26 cellular contexts compared by ENCODE assay signal in genomic region chr11:77370217-77370616, GRCh38.
DNase-seq lines count a peak whose midpoint lies in the region; TF ChIP-seq lines count a peak whose summit lies in the region.
"Had no signal": no experiment of that assay in that cellular context is flagged by ENCODE, and none has a peak within 500 bp of the region (broad histone marks: within the 10 kb centered on the region; RNA-seq: fewer than 3 reads in every experiment).

No MANE protein-coding gene starts in this region.

- no peaks in the 10 kb centered on the region for H3K36me3 Mint-ChIP-seq in endothelial cell (ENCODE audit: low read depth, unreplicated experiment)

- no peak overlapping the region for H3K4me3 ChIP-seq in AG04450 (ENCODE audit: low read depth, low read length)
- no peak overlapping the region for H3K4me3 ChIP-seq in epithelial cell of proximal tubule (ENCODE audit: low read depth, low read length)
- no peak overlapping the region for H3K4me3 ChIP-seq in Karpas-422 (ENCODE audit: low read length)
- H3K4me3 ChIP-seq: cardiac muscle cell, heart right ventricle, left lung, pancreas had no signal

- no peak overlapping the region for H3K9ac ChIP-seq in Karpas-422 (ENCODE audit: low read length)

- no peak overlapping the region for H3K4me3 Mint-ChIP-seq in endothelial cell (ENCODE audit: unreplicated experiment)
- H3K4me3 Mint-ChIP-seq: activated CD8-positive, alpha-beta T cell treated with anti-CD3 and anti-CD28 coated beads, Interleukin-2, amount 10 ng/mL, durations not matched to agents 7 days and 5 days; activated naive CD4-positive, alpha-beta T cell treated with anti-CD3 and anti-CD28 coated beads for 36 hours; activated T-cell treated with anti-CD3 and anti-CD28 coated beads, Interleukin-2, amount 50 U/mL, for 24 hours; dendritic cell treated with granulocyte-macrophage colony-stimulating factor and Interleukin-4, amounts not matched to agents 40 ng/mL and 50 ng/mL, for 4 days; mesothelial cell of epicardium; nephron had no signal

- no peaks in the 10 kb centered on the region for H3K36me3 ChIP-seq in Karpas-422 (ENCODE audit: insufficient read depth, low read length)
- H3K36me3 ChIP-seq: cardiac muscle cell, pancreas had no signal

- DNase-seq in AG04450 (ENCODE audit: low read depth, low spot score) (no peak), NCI-H69 (lab: John Stamatoyannopoulos, UW) (peak; percentile 28), epithelial cell of proximal tubule (ENCODE audit: low read depth) (no peak), Karpas-422 (no peak), AML-193 (lab: John Stamatoyannopoulos, UW) (no peak), endothelial cell (ENCODE audit: low spot score) (no peak)
- no peak for DNase-seq in stimulated activated CD4-positive, alpha-beta T cell treated with anti-CD3 and anti-CD28 coated beads, Interleukin-4, amount 100 ng/mL, for 1 hour
- DNase-seq: ACHN; activated CD4-positive, alpha-beta T cell treated with anti-CD3 and anti-CD28 coated beads for 1 hour; activated CD8-positive, alpha-beta T cell treated with anti-CD3 and anti-CD28 coated beads, Interleukin-2, amount 10 ng/mL, durations not matched to agents 7 days and 5 days; activated naive CD4-positive, alpha-beta T cell treated with anti-CD3 and anti-CD28 coated beads for 36 hours; activated T-cell treated with anti-CD3 and anti-CD28 coated beads, Interleukin-2, amount 50 U/mL, for 24 hours; amygdala; heart right ventricle; left lung; NCI-H1092 treated with DMSO at 0.1 percent for 48 hours; NCI-H1930; pancreas; stimulated activated CD4-positive, alpha-beta T cell treated with anti-CD3 and anti-CD28 coated beads, Interleukin-15, amount 100 ng/mL, for 24 hours; stimulated activated CD8-positive, alpha-beta memory T cell treated with anti-CD3 and anti-CD28 coated beads, Interleukin-4, amount 100 ng/mL, for 48 hours; trophoblast cell had no signal

- POLR2A ChIA-PET in AG04450 (lab: Yijun Ruan, JAX) = no interaction called here

- no peaks in the 10 kb centered on the region for H3K27me3 Mint-ChIP-seq in endothelial cell (ENCODE audit: unreplicated experiment)
- H3K27me3 Mint-ChIP-seq: activated T-cell treated with anti-CD3 and anti-CD28 coated beads, Interleukin-2, amount 50 U/mL, for 24 hours; dendritic cell treated with granulocyte-macrophage colony-stimulating factor and Interleukin-4, amounts not matched to agents 40 ng/mL and 50 ng/mL, for 4 days had no signal

- H3K9me3 Mint-ChIP-seq in endothelial cell (ENCODE audit: unreplicated experiment) = no peaks in the 10 kb centered on the region
- H3K9me3 Mint-ChIP-seq: activated T-cell treated with anti-CD3 and anti-CD28 coated beads, Interleukin-2, amount 50 U/mL, for 24 hours; dendritic cell treated with granulocyte-macrophage colony-stimulating factor and Interleukin-4, amounts not matched to agents 40 ng/mL and 50 ng/mL, for 4 days had no signal

- peaks cover 5% of the 10 kb centered on the region for H3K4me1 Mint-ChIP-seq in endothelial cell (ENCODE audit: unreplicated experiment)
- H3K4me1 Mint-ChIP-seq: nephron had no signal

- no peaks in the 10 kb centered on the region for H4K20me1 ChIP-seq in Karpas-422 (ENCODE audit: insufficient read depth, low read depth, low read length)

- H3K27ac ChIP-seq in AG04450 (ENCODE audit: low read depth, low read length) = no peak overlapping the region
- no peak overlapping the region for H3K27ac ChIP-seq in Karpas-422 (ENCODE audit: low read length)
- H3K27ac ChIP-seq: cardiac muscle cell, heart right ventricle, left lung, pancreas had no signal

- H3K9me2 ChIP-seq in Karpas-422 (replicated peaks; ENCODE audit: insufficient read depth, low read length) = no peaks in the 10 kb centered on the region

- no peaks in the 10 kb centered on the region for H3K79me2 ChIP-seq in Karpas-422 (ENCODE audit: low read length)

- H3K9me3 ChIP-seq in AG04450 (ENCODE audit: control insufficient read depth, insufficient read depth, low read length) (peaks cover 3% of the 10 kb centered on the region; the same call in 1 of the 2 replicates), Karpas-422 (ENCODE audit: low read length) (no peaks in the 10 kb centered on the region)
- H3K9me3 ChIP-seq: left lung, pancreas had no signal

- H3K27me3 ChIP-seq in AG04450 (ENCODE audit: control insufficient read depth, insufficient read depth, low read length) (no peaks in the 10 kb centered on the region), Karpas-422 (ENCODE audit: low read length) (no peaks in the 10 kb centered on the region)
- H3K27me3 ChIP-seq: cardiac muscle cell, heart right ventricle, left lung, pancreas had no signal

- TF ChIP-seq CTCF in AG04450 (IDR thresholded peaks at IDR 0.05; ENCODE audit: low read depth, low read length) (peak; percentile 14; the same call in 1 of the 2 replicates), GM12874 (IDR thresholded peaks at IDR 0.05; ENCODE audit: insufficient read depth, low read depth, low read length) (0 out of 2 replicates have a peak, but pooled peaks have one; percentile 9), epithelial cell of proximal tubule (conservative IDR thresholded peaks at IDR 0.05; ENCODE audit: low read depth, low read length) (peak; percentile 12), endothelial cell (IDR thresholded peaks at IDR 0.05; ENCODE audit: unreplicated experiment) (no peak)

- no peak overlapping the region for H3K27ac Mint-ChIP-seq in endothelial cell (ENCODE audit: unreplicated experiment)
- H3K27ac Mint-ChIP-seq: activated CD8-positive, alpha-beta T cell treated with anti-CD3 and anti-CD28 coated beads, Interleukin-2, amount 10 ng/mL, durations not matched to agents 7 days and 5 days; activated naive CD4-positive, alpha-beta T cell treated with anti-CD3 and anti-CD28 coated beads for 36 hours; activated T-cell treated with anti-CD3 and anti-CD28 coated beads, Interleukin-2, amount 50 U/mL, for 24 hours; dendritic cell treated with granulocyte-macrophage colony-stimulating factor and Interleukin-4, amounts not matched to agents 40 ng/mL and 50 ng/mL, for 4 days; mesothelial cell of epicardium; nephron had no signal

- H3K4me1 ChIP-seq in Karpas-422 (ENCODE audit: low read length) = no peaks in the 10 kb centered on the region
- H3K4me1 ChIP-seq: left lung, pancreas had no signal

- H2AFZ ChIP-seq in Karpas-422 (ENCODE audit: low read length) = no peak overlapping the region

- CTCF ChIA-PET in AG04450 (lab: Charles Lee) = interaction anchor here (1.1 kb wide), 1 partner anchor 9 kb away, joined by 4 read pairs; no protein-coding TSS in a partner anchor

- H3K4me2 ChIP-seq in Karpas-422 (ENCODE audit: low read depth, low read length, poor library complexity, severe bottlenecking) = no peak overlapping the region
